1 cellular context compared by ENCODE assay signal in genomic region chr21:43290529-43291346, GRCh38.
TF ChIP-seq lines count a peak whose summit lies in the region.

No MANE protein-coding gene starts in this region.

TF ChIP-seq in GM12878, 131 proteins besides CTCF, POLR2A, EP300 and RAD21 (continued from another document):
- TF ChIP-seq TCF7 (IDR thresholded peaks at IDR 0.05; ENCODE audit: borderline replicate concordance), result peak; percentile 85
- peak; percentile 92 for TF ChIP-seq REST (IDR thresholded peaks at IDR 0.05; ENCODE audit: low read depth, low read length)
- 0 out of 2 replicates have a peak, but pooled peaks have one; percentile 17 for TF ChIP-seq CREB1 (IDR thresholded peaks at IDR 0.05; ENCODE audit: low read depth)
- TF ChIP-seq BCL11A (IDR thresholded peaks at IDR 0.05; ENCODE audit: low read depth, low read length), result peak; percentile 36; the same call in 1 of the 2 replicates
- no peak for TF ChIP-seq ZNF622 (IDR thresholded peaks at IDR 0.05)
- 0 out of 2 replicates have a peak, but pooled peaks have one; percentile 30 for TF ChIP-seq IRF4 (IDR thresholded peaks at IDR 0.05; ENCODE audit: low read depth, low read length)
- peak in 1 of 2 experiments; percentile 30; a peak in 1 of 4 replicates for TF ChIP-seq BHLHE40 (IDR thresholded peaks at IDR 0.05; ENCODE audit: borderline replicate concordance in 1 of 2, low read depth in 2 of 2, low read length in 1 of 2)
- TF ChIP-seq TCF3 (IDR thresholded peaks at IDR 0.05; ENCODE audit: borderline replicate concordance, insufficient read depth, low read depth, low read length), result peak; percentile 98
